1 cellular context compared by ENCODE assay signal in the genomic region with DNA sequence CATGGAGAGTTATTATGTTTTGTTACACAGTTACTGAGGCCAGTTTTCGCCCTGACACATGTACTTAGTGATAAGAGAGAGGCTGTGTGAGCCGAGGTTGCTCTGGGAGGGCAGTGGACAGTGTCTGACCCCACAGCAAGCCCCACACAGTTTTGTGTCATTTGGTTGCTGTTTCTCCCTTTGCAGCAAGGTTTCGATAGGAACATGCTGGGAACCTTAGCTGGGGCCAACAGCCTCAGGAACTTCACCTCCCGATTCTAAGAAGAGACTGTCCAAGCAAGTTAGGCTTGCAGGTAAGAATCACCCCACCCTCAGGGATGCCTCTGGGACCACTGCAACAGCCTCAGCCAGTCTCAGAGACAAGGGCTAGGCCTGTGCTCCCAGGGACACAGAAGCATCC.
TF ChIP-seq lines count a peak whose summit lies in the region.

No MANE protein-coding gene starts in this region.

TF ChIP-seq in K562, 482 proteins besides CTCF, POLR2A, EP300 and RAD21:
- TF ChIP-seq NR3C1 (CRISPR knock-in tag; IDR thresholded peaks at IDR 0.05): no peak
- no peak for TF ChIP-seq PHF8 (IDR thresholded peaks at IDR 0.05; ENCODE audit: borderline replicate concordance, low read length)
- TF ChIP-seq, protein P1, sequence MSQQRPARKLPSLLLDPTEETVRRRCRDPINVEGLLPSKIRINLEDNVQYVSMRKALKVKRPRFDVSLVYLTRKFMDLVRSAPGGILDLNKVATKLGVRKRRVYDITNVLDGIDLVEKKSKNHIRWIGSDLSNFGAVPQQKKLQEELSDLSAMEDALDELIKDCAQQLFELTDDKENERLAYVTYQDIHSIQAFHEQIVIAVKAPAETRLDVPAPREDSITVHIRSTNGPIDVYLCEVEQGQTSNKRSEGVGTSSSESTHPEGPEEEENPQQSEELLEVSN (IDR thresholded peaks at IDR 0.05; ENCODE audit: borderline replicate concordance in 1 of 2, extremely low read depth in 1 of 2, insufficient read depth in 1 of 2, insufficient read length in 1 of 2, low read depth in 1 of 2, low read length in 1 of 2, poor library complexity in 1 of 2, severe bottlenecking in 1 of 2): no peak
- TF ChIP-seq ATF7 (IDR thresholded peaks at IDR 0.05): no peak
- TF ChIP-seq SREBF1 (IDR thresholded peaks at IDR 0.05; ENCODE audit: borderline replicate concordance, low read depth, low read length): no peak
- TF ChIP-seq, protein P2, sequence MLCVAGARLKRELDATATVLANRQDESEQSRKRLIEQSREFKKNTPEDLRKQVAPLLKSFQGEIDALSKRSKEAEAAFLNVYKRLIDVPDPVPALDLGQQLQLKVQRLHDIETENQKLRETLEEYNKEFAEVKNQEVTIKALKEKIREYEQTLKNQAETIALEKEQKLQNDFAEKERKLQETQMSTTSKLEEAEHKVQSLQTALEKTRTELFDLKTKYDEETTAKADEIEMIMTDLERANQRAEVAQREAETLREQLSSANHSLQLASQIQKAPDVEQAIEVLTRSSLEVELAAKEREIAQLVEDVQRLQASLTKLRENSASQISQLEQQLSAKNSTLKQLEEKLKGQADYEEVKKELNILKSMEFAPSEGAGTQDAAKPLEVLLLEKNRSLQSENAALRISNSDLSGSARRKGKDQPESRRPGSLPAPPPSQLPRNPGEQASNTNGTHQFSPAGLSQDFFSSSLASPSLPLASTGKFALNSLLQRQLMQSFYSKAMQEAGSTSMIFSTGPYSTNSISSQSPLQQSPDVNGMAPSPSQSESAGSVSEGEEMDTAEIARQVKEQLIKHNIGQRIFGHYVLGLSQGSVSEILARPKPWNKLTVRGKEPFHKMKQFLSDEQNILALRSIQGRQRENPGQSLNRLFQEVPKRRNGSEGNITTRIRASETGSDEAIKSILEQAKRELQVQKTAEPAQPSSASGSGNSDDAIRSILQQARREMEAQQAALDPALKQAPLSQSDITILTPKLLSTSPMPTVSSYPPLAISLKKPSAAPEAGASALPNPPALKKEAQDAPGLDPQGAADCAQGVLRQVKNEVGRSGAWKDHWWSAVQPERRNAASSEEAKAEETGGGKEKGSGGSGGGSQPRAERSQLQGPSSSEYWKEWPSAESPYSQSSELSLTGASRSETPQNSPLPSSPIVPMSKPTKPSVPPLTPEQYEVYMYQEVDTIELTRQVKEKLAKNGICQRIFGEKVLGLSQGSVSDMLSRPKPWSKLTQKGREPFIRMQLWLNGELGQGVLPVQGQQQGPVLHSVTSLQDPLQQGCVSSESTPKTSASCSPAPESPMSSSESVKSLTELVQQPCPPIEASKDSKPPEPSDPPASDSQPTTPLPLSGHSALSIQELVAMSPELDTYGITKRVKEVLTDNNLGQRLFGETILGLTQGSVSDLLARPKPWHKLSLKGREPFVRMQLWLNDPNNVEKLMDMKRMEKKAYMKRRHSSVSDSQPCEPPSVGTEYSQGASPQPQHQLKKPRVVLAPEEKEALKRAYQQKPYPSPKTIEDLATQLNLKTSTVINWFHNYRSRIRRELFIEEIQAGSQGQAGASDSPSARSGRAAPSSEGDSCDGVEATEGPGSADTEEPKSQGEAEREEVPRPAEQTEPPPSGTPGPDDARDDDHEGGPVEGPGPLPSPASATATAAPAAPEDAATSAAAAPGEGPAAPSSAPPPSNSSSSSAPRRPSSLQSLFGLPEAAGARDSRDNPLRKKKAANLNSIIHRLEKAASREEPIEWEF (CRISPR knock-in tag; IDR thresholded peaks at IDR 0.05): no peak
